Comparison of ENCODE assay signal across 4 cellular contexts in the genomic region with DNA sequence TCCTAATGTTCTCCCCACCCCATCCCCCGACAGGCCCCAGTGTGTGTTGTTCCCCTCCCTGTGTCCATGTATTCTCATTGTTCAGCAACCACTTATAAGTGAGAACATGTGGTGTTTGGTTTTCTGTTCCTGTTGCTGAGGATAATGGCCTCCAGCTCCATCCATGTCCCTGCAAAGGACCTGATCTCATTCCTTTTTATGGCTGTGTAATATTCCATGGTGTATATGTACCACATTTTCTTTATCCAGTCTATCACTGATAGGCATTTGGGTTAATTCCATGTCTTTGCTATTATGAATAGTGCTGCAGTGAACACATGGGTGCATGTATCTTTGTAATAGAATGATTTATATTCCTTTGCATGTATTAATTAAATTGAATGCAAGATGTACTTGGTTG.
DNase-seq lines count a peak whose midpoint lies in the region; ATAC-seq, FAIRE-seq and TF ChIP-seq lines count a peak whose summit lies in the region.
"Not testable (repeated sequence)": the region's sequence is repeated elsewhere in the genome, so short reads cannot be mapped to it uniquely, and the experiment has no call there.

No MANE protein-coding gene starts in this region.

- H2AFZ ChIP-seq in K562 (ENCODE audit: low read depth, low read length): not testable (repeated sequence)

- 75% methylated on average over 1 of the region's 1 CpG for WGBS in K562 (ENCODE audit: insufficient coverage, low coverage, missing lambda C conversion rate)

- H3K36me3 ChIP-seq in HEK293 (ENCODE audit: control insufficient read depth in 2 of 2, insufficient read depth in 1 of 2, low read length in 2 of 2); K562 (ENCODE audit: control insufficient read depth, insufficient read depth, low read length): not testable (repeated sequence)

- H3K79me2 ChIP-seq in K562 (ENCODE audit: control insufficient read depth, insufficient read depth, low read length): not testable (repeated sequence)

- CTCF ChIA-PET in HEK293 (lab: Yijun Ruan, JAX); K562 (lab: Yijun Ruan, JAX; ENCODE audit: low intra/inter-chr PET ratio): not testable (repeated sequence)

- not testable (repeated sequence) for H3K9me3 Mint-ChIP-seq in glutamatergic neuron (ENCODE audit: unreplicated experiment)

- not testable (repeated sequence) for H3K9me1 ChIP-seq in K562 (ENCODE audit: control insufficient read depth, insufficient read depth, low read length)

- not testable (repeated sequence) for H3K4me1 ChIP-seq in HEK293 (ENCODE audit: control insufficient read depth, insufficient read depth, low read length); K562 (replicated peaks in 1 of 2; ENCODE audit: control insufficient read depth in 2 of 2, insufficient read depth in 2 of 2, low read length in 2 of 2)

- not testable (repeated sequence) for H3K9me3 ChIP-seq in HEK293 (ENCODE audit: control insufficient read depth, insufficient read depth, low read depth, low read length); K562 (replicated peaks; ENCODE audit: control insufficient read depth, insufficient read depth, low read depth, low read length)

- BruUV-seq in K562 (replicated peaks; lab: Mats Ljungman, UMichigan): not testable (repeated sequence)

- not testable (repeated sequence) for TF ChIP-seq CTCF in HEK293 (tag by site-specific recombination; IDR thresholded peaks at IDR 0.05); K562 (IDR thresholded peaks at IDR 0.05 in 2 of 3, conservative IDR thresholded peaks at IDR 0.05 in 1 of 3; ENCODE audit: insufficient read depth in 2 of 3, low read depth in 1 of 3, low read length in 3 of 3); glutamatergic neuron (IDR thresholded peaks at IDR 0.05; ENCODE audit: partially characterized antibody, unreplicated experiment)

- H3K27me3 Mint-ChIP-seq in glutamatergic neuron (ENCODE audit: unreplicated experiment): not testable (repeated sequence)

- DNase-seq in K562 (ENCODE audit: extremely low read depth in 1 of 4, low spot score in 3 of 4); glutamatergic neuron: not testable (repeated sequence)

- in situ Hi-C loops in K562 (cut with MboI): not testable (repeated sequence)

- H4K20me1 ChIP-seq in K562 (replicated peaks; ENCODE audit: control insufficient read depth, insufficient read depth, low read length): not testable (repeated sequence)

- H3K4me1 Mint-ChIP-seq in glutamatergic neuron (ENCODE audit: low read depth, unreplicated experiment): not testable (repeated sequence)

- TF ChIP-seq EP300 in K562 (IDR thresholded peaks at IDR 0.05; ENCODE audit: low read length): not testable (repeated sequence)

- H3K9ac ChIP-seq in K562 (ENCODE audit: insufficient read depth in 1 of 2, low read depth in 2 of 2, low read length in 2 of 2): not testable (repeated sequence)

- H3K4me2 ChIP-seq in K562 (ENCODE audit: insufficient read depth, low read length): not testable (repeated sequence)

- H3K4me3 ChIP-seq in HEK293 (ENCODE audit: low read depth, low read length); K562: not testable (repeated sequence)

- POLR2A ChIA-PET in HEK293 (lab: Yijun Ruan, JAX); K562 (lab: Yijun Ruan, JAX): not testable (repeated sequence)

- H3K36me3 Mint-ChIP-seq in glutamatergic neuron (ENCODE audit: unreplicated experiment): not testable (repeated sequence)

- H3K27ac ChIP-seq in HEK293 (ENCODE audit: extremely low read depth, low read depth, low read length); K562 (ENCODE audit: extremely low read depth, low read depth, low read length): not testable (repeated sequence)

- not testable (repeated sequence) for H3K27me3 ChIP-seq in K562 (ENCODE audit: control insufficient read depth in 2 of 2, insufficient read depth in 2 of 2, low read length in 2 of 2)

- intact Hi-C loops in K562 (cut with micrococcal nuclease): not testable (repeated sequence)

- peak overlapping the region; percentile 22 for H3K27ac Mint-ChIP-seq in glutamatergic neuron (ENCODE audit: unreplicated experiment)

- not testable (repeated sequence) for ATAC-seq in SK-N-SH treated with all-trans-retinoic acid at 6 μM for 48 hours, K562

- TF ChIP-seq RAD21 in K562 (CRISPR knock-in tag; conservative IDR thresholded peaks at IDR 0.05 in 1 of 2, IDR thresholded peaks at IDR 0.05 in 1 of 2): not testable (repeated sequence)

- not testable (repeated sequence) for TF ChIP-seq POLR2A in K562 (conservative IDR thresholded peaks at IDR 0.05)

- not testable (repeated sequence) for FAIRE-seq in K562 (lab: Jason Lieb, UNC)

- not testable (repeated sequence) for H3K4me3 Mint-ChIP-seq in glutamatergic neuron (ENCODE audit: unreplicated experiment)

TF ChIP-seq in HEK293, 187 proteins besides CTCF, POLR2A, EP300 and RAD21:
- peak; percentile 38; the same call in 1 of the 2 replicates for TF ChIP-seq ZNF146 (tag by site-specific recombination; IDR thresholded peaks at IDR 0.05)

TF ChIP-seq in SK-N-SH treated with all-trans-retinoic acid at 6 μM for 48 hours, 23 proteins besides CTCF, POLR2A, EP300 and RAD21:
- peak; percentile 68 for TF ChIP-seq ZNF8 (CRISPR knock-in tag; IDR thresholded peaks at IDR 0.05)

TF ChIP-seq in K562, 482 proteins besides CTCF, POLR2A, EP300 and RAD21:
- TF ChIP-seq ZNF146 (CRISPR knock-in tag; IDR thresholded peaks at IDR 0.05; ENCODE audit: unreplicated experiment): peak; percentile 68
